In the genomic region with DNA sequence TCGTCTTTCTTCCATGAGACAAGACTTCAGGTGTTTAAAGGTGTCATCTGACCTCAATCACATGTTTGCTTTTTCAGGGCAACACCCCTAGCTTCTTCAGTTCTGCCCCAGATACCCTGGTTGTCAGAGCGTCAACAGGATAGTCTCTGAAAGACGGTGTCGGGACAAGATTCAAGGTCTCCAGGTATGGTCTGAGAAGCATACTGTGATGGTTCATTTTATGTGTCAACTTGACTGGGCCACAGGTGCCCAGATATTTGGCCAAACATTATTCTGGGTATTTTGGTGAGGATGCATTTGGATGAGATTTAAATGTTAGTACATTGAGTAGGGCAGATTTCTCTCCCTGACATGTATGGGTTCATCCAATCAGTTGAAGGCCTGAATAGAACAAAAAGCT, we compare ENCODE assay signal across 14 cellular contexts.
DNase-seq lines count a peak whose midpoint lies in the region; ATAC-seq and TF ChIP-seq lines count a peak whose summit lies in the region.
"Had no signal": no experiment of that assay in that cellular context is flagged by ENCODE, and none has a peak within 500 bp of the region (broad histone marks: within the 10 kb centered on the region; RNA-seq: fewer than 3 reads in every experiment).

No MANE protein-coding gene starts in this region.

- H3K4me1 ChIP-seq in left ventricle myocardium inferior = peaks cover 59% of the 10 kb centered on the region
- H3K4me1 ChIP-seq in gastroesophageal sphincter = peaks cover 30 to 80% (median 33%) of the 10 kb centered on the region in 3 donors
- peaks cover 6 to 17% of the 10 kb centered on the region in 2 donors for H3K4me1 ChIP-seq in uterus

- H3K36me3 ChIP-seq in left ventricle myocardium inferior (peaks cover 17% of the 10 kb centered on the region), gastroesophageal sphincter (peaks cover 0 to 31% of the 10 kb centered on the region in 2 donors), uterus (no peaks in the 10 kb centered on the region)

- TF ChIP-seq CTCF in left ventricle myocardium inferior (IDR thresholded peaks at IDR 0.05; ENCODE audit: borderline replicate concordance) (no peak), gastroesophageal sphincter (IDR thresholded peaks at IDR 0.05) (no peak), progenitor cell of endocrine pancreas (IDR thresholded peaks at IDR 0.05; ENCODE audit: unreplicated experiment) (no peak), uterus (IDR thresholded peaks at IDR 0.05) (no peak), endothelial cell (IDR thresholded peaks at IDR 0.05; ENCODE audit: unreplicated experiment) (no peak)

- peak overlapping the region; percentile 94 for H3K27ac Mint-ChIP-seq in progenitor cell of endocrine pancreas
- H3K27ac Mint-ChIP-seq in endothelial cell (ENCODE audit: unreplicated experiment) = no peak overlapping the region
- H3K27ac Mint-ChIP-seq: memory B cell had no signal

- no peaks in the 10 kb centered on the region for H3K27me3 Mint-ChIP-seq in progenitor cell of endocrine pancreas
- H3K27me3 Mint-ChIP-seq in endothelial cell (ENCODE audit: unreplicated experiment) = peaks cover 9% of the 10 kb centered on the region

- H3K9me3 Mint-ChIP-seq in progenitor cell of endocrine pancreas (ENCODE audit: low read depth) (peaks cover 6% of the 10 kb centered on the region), endothelial cell (ENCODE audit: unreplicated experiment) (no peaks in the 10 kb centered on the region)
- H3K9me3 Mint-ChIP-seq: memory B cell had no signal

- TF ChIP-seq EP300 in gastroesophageal sphincter (IDR thresholded peaks at IDR 0.05) = no peak

- H3K9me3 ChIP-seq in left ventricle myocardium inferior (replicated peaks) (no peaks in the 10 kb centered on the region), gastroesophageal sphincter (no peaks in the 10 kb centered on the region), uterus (no peaks in the 10 kb centered on the region)

- ATAC-seq in left ventricle myocardium superior = no peak
- no peak for ATAC-seq in gastroesophageal sphincter
- no peak for ATAC-seq in GM21576 (IDR thresholded peaks at IDR 0.05; ENCODE audit: unreplicated experiment)

- H3K4me3 ChIP-seq in left ventricle myocardium inferior = no peak overlapping the region
- no peak overlapping the region for H3K4me3 ChIP-seq in gastroesophageal sphincter
- H3K4me3 ChIP-seq in uterus = no peak overlapping the region

- intact Hi-C loops in left ventricle myocardium inferior (cut with micrococcal nuclease) (loop anchor here (10.0 kb wide), 1 partner anchor 147 kb away; a partner anchor contains a TSS), left ventricle myocardium superior (cut with micrococcal nuclease) (no loop called here), uterus (cut with DNase I; ENCODE audit: low total_unique reads) (no loop called here)

- no peak for TF ChIP-seq POLR2A in gastroesophageal sphincter (IDR thresholded peaks at IDR 0.05)
- no peak for TF ChIP-seq POLR2A in uterus (IDR thresholded peaks at IDR 0.05)

- H3K4me3 Mint-ChIP-seq in progenitor cell of endocrine pancreas (ENCODE audit: low read depth) (no peak overlapping the region), endothelial cell (ENCODE audit: unreplicated experiment) (no peak overlapping the region)
- H3K4me3 Mint-ChIP-seq: memory B cell had no signal

- H3K27me3 ChIP-seq in left ventricle myocardium inferior (ENCODE audit: low read depth) (no peaks in the 10 kb centered on the region), gastroesophageal sphincter (no peaks in the 10 kb centered on the region), uterus (no peaks in the 10 kb centered on the region)

- H3K27ac ChIP-seq in left ventricle myocardium inferior (replicated peaks) (peak overlapping the region; percentile 85), gastroesophageal sphincter (peak overlapping the region; percentile 88 to 93 (median 90)), uterus (peak overlapping the region; percentile 91 to 97)

- no peak for DNase-seq in left ventricle myocardium inferior
- no peak for DNase-seq in left ventricle myocardium superior
- no peak for DNase-seq in progenitor cell of endocrine pancreas (ENCODE audit: low spot score, unreplicated experiment)
- DNase-seq in uterus = no peak
- no peak for DNase-seq in endothelial cell (ENCODE audit: low spot score)
- DNase-seq in activated CD4-positive, CD25-positive, alpha-beta regulatory T cell (lab: John Stamatoyannopoulos, UW) = no peak
- DNase-seq: activated naive CD4-positive, alpha-beta T cell treated with Interleukin-2 at 50 U/mL for 16 hours; caudate nucleus; erythroblast; posterior cingulate gyrus; stimulated activated CD4-positive, alpha-beta T cell treated with anti-CD3 and anti-CD28 coated beads, Interleukin-4, amount 100 ng/mL, for 1 hour had no signal

- H3K36me3 Mint-ChIP-seq in progenitor cell of endocrine pancreas (ENCODE audit: insufficient read depth) (no peaks in the 10 kb centered on the region), endothelial cell (ENCODE audit: low read depth, unreplicated experiment) (peaks cover 55% of the 10 kb centered on the region)
- H3K36me3 Mint-ChIP-seq: memory B cell had no signal

- WGBS in gastroesophageal sphincter (ENCODE audit: low coverage in 1 of 2), 2 donors = 43 to 72% methylated on average over 1 to 3 of the region's 4 CpGs

- H3K4me1 Mint-ChIP-seq in progenitor cell of endocrine pancreas (ENCODE audit: low read depth) = peaks cover 16% of the 10 kb centered on the region
- peaks cover 11% of the 10 kb centered on the region for H3K4me1 Mint-ChIP-seq in endothelial cell (ENCODE audit: unreplicated experiment)
- H3K4me1 Mint-ChIP-seq: memory B cell had no signal
